Comparison of ENCODE assay signal across 11 cellular contexts in the genomic region with DNA sequence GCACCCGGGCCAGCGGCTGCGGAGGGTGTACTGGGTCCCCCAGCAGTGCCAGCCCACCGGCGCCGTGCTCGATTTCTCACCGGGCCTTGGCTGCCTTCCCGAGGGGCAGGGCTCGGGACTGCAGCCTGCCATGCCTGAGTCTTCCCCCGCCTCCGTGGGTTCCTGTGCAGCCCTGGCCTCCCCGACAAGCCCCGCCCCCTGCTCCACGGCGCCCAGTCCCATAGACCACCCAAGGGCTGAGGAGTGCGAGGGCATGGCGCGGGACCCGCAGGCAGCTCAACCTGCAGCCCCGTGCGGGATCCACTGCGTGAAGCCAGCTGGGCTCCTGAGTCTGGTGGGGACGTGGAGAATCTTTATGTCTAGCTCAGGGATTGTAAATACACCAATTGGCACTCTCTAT. TPM values are rescaled to one million over a fixed set of nuclear protein-coding genes. Genes with fewer than 3 reads are reported as not detected.
"Had no signal": no experiment of that assay in that cellular context is flagged by ENCODE, and none has a peak within 500 bp of the region (broad histone marks: within the 10 kb centered on the region; RNA-seq: fewer than 3 reads in every experiment).

No MANE protein-coding gene starts in this region.

RNA-seq across cellular contexts. Expression of a gene that starts 18.5 kb away (rescaled TPM):
- total RNA-seq: activated CD4-positive, alpha-beta memory T cell treated with anti-CD3 and anti-CD28 coated beads, Interleukin-2, amount 10 ng/mL, durations not matched to agents 7 days and 5 days; activated CD4-positive, alpha-beta T cell treated with anti-CD3 and anti-CD28 coated beads for 36 hours; activated CD4-positive, alpha-beta T cell treated with anti-CD3 and anti-CD28 coated beads, Interleukin-2, amount 10 ng/mL, durations not matched to agents 7 days and 5 days; activated CD8-positive, alpha-beta memory T cell treated with anti-CD3 and anti-CD28 coated beads, Interleukin-2, amount 10 ng/mL, durations not matched to agents 7 days and 5 days; activated CD8-positive, alpha-beta T cell treated with anti-CD3 and anti-CD28 coated beads, Interleukin-2, amount 10 ng/mL, durations not matched to agents 7 days and 5 days; activated naive CD8-positive, alpha-beta T cell treated with anti-CD3 and anti-CD28 coated beads, Interleukin-2, amount 10 ng/mL, durations not matched to agents 7 days and 5 days; activated T-helper 2 cell treated with anti-CD3 and anti-CD28 coated beads, Interferon-gamma antibody, Interleukin-2, Interleukin-4, amounts not matched to agents 10 μg/mL and 5 μg/mL and 100 μg/mL, durations not matched to agents 14 hours and 24 hours and 36 hours; ascending aorta; bronchial epithelial cell; cardiac muscle cell had no signal
- polyA plus RNA-seq: cardiac muscle cell had no signal

RNA-seq across cellular contexts. Expression of a gene that starts 28.0 kb away (rescaled TPM):
- total RNA-seq: activated CD4-positive, alpha-beta memory T cell treated with anti-CD3 and anti-CD28 coated beads, Interleukin-2, amount 10 ng/mL, durations not matched to agents 7 days and 5 days; activated CD4-positive, alpha-beta T cell treated with anti-CD3 and anti-CD28 coated beads for 36 hours; activated CD4-positive, alpha-beta T cell treated with anti-CD3 and anti-CD28 coated beads, Interleukin-2, amount 10 ng/mL, durations not matched to agents 7 days and 5 days; activated CD8-positive, alpha-beta memory T cell treated with anti-CD3 and anti-CD28 coated beads, Interleukin-2, amount 10 ng/mL, durations not matched to agents 7 days and 5 days; activated CD8-positive, alpha-beta T cell treated with anti-CD3 and anti-CD28 coated beads, Interleukin-2, amount 10 ng/mL, durations not matched to agents 7 days and 5 days; activated naive CD8-positive, alpha-beta T cell treated with anti-CD3 and anti-CD28 coated beads, Interleukin-2, amount 10 ng/mL, durations not matched to agents 7 days and 5 days; activated T-helper 2 cell treated with anti-CD3 and anti-CD28 coated beads, Interferon-gamma antibody, Interleukin-2, Interleukin-4, amounts not matched to agents 10 μg/mL and 5 μg/mL and 100 μg/mL, durations not matched to agents 14 hours and 24 hours and 36 hours; ascending aorta; bronchial epithelial cell; cardiac muscle cell had no signal
- polyA plus RNA-seq: adipose tissue, cardiac muscle cell had no signal

RNA-seq across cellular contexts. Expression of a gene that starts 39.6 kb away (rescaled TPM):
- total RNA-seq: activated CD4-positive, alpha-beta memory T cell treated with anti-CD3 and anti-CD28 coated beads, Interleukin-2, amount 10 ng/mL, durations not matched to agents 7 days and 5 days; activated CD4-positive, alpha-beta T cell treated with anti-CD3 and anti-CD28 coated beads for 36 hours; activated CD4-positive, alpha-beta T cell treated with anti-CD3 and anti-CD28 coated beads, Interleukin-2, amount 10 ng/mL, durations not matched to agents 7 days and 5 days; activated CD8-positive, alpha-beta memory T cell treated with anti-CD3 and anti-CD28 coated beads, Interleukin-2, amount 10 ng/mL, durations not matched to agents 7 days and 5 days; activated CD8-positive, alpha-beta T cell treated with anti-CD3 and anti-CD28 coated beads, Interleukin-2, amount 10 ng/mL, durations not matched to agents 7 days and 5 days; activated T-helper 2 cell treated with anti-CD3 and anti-CD28 coated beads, Interferon-gamma antibody, Interleukin-2, Interleukin-4, amounts not matched to agents 10 μg/mL and 5 μg/mL and 100 μg/mL, durations not matched to agents 14 hours and 24 hours and 36 hours; bronchial epithelial cell; cardiac muscle cell had no signal
- polyA plus RNA-seq: cardiac muscle cell had no signal
